Comparison of ENCODE assay signal across 1 cellular context in the genomic region with DNA sequence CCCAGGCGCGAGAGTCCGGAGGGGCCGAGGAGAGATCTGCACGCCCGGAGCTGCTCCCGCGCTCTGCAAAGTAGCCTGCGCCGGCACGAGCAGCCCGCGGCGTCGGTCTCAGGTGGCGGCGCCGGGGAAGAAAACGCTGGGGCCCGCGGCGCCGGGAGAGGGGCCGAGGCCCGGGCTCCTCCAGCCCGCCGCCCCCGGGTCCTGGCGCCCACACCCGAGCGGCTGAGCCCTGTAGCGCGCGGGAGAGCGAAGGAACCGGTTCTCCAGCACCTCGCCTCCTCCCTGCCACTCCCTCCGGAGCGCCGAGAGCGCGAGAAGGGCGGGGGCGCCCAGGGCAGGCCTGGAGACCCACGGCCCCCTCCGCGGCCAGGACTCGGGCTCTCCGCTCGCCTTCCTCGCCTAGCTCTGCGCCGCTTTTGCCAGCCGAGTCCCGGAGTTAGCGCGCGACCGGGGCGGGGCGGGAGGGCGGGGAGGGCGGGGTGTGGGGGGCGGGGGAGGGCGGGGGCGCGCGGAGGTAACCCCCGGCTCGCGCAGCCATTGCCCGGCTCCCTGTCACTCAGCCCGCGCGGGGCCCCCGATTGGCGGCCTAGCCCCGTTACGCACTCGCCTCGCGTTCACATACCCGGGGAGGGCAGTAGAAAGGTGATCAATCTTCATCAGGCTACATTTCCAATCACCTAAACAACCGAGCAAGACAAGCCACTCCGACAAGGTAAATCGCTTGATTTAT.
TF ChIP-seq lines count a peak whose summit lies in the region.

A gene (plus strand): TSS at position 645 of the 730 bp plus-strand sequence. CDS start 2,161 bp downstream, outside the sequence.

TF ChIP-seq in HepG2, 621 proteins besides CTCF, POLR2A, EP300 and RAD21 (continued from another document and continues in another):
- TF ChIP-seq, protein P1, sequence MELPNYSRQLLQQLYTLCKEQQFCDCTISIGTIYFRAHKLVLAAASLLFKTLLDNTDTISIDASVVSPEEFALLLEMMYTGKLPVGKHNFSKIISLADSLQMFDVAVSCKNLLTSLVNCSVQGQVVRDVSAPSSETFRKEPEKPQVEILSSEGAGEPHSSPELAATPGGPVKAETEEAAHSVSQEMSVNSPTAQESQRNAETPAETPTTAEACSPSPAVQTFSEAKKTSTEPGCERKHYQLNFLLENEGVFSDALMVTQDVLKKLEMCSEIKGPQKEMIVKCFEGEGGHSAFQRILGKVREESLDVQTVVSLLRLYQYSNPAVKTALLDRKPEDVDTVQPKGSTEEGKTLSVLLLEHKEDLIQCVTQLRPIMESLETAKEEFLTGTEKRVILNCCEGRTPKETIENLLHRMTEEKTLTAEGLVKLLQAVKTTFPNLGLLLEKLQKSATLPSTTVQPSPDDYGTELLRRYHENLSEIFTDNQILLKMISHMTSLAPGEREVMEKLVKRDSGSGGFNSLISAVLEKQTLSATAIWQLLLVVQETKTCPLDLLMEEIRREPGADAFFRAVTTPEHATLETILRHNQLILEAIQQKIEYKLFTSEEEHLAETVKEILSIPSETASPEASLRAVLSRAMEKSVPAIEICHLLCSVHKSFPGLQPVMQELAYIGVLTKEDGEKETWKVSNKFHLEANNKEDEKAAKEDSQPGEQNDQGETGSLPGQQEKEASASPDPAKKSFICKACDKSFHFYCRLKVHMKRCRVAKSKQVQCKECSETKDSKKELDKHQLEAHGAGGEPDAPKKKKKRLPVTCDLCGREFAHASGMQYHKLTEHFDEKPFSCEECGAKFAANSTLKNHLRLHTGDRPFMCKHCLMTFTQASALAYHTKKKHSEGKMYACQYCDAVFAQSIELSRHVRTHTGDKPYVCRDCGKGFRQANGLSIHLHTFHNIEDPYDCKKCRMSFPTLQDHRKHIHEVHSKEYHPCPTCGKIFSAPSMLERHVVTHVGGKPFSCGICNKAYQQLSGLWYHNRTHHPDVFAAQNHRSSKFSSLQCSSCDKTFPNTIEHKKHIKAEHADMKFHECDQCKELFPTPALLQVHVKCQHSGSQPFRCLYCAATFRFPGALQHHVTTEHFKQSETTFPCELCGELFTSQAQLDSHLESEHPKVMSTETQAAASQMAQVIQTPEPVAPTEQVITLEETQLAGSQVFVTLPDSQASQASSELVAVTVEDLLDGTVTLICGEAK (IDR thresholded peaks at IDR 0.05), result no peak
- TF ChIP-seq, protein P1 (CRISPR knock-in tag; IDR thresholded peaks at IDR 0.05), result peak; percentile 35; the same call in 1 of the 2 replicates
- TF ChIP-seq, protein P2, sequence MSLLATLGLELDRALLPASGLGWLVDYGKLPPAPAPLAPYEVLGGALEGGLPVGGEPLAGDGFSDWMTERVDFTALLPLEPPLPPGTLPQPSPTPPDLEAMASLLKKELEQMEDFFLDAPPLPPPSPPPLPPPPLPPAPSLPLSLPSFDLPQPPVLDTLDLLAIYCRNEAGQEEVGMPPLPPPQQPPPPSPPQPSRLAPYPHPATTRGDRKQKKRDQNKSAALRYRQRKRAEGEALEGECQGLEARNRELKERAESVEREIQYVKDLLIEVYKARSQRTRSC (CRISPR knock-in tag; IDR thresholded peaks at IDR 0.05; ENCODE audit: low read depth), result no peak
- TF ChIP-seq TEAD3 (CRISPR knock-in tag; optimal IDR thresholded peaks at IDR 0.05; ENCODE audit: borderline replicate concordance) (peak; percentile 77), BRCA1 (CRISPR knock-in tag; IDR thresholded peaks at IDR 0.05) (0 out of 2 replicates have a peak, but pooled peaks have one; percentile 88), CBFB (CRISPR knock-in tag; IDR thresholded peaks at IDR 0.05) (no peak; the same call in 1 of the 2 replicates), MAZ (IDR thresholded peaks at IDR 0.05; ENCODE audit: borderline replicate concordance, low read depth, low read length) (peak; percentile 73), MAZ (CRISPR knock-in tag; IDR thresholded peaks at IDR 0.05; ENCODE audit: low read depth) (peak; percentile 96), SRY (CRISPR knock-in tag; IDR thresholded peaks at IDR 0.05) (peak; percentile 11; the same call in 1 of the 2 replicates), ZNF432 (CRISPR knock-in tag; IDR thresholded peaks at IDR 0.05; ENCODE audit: borderline replicate concordance) (no peak), ZNF501 (CRISPR knock-in tag; IDR thresholded peaks at IDR 0.05) (no peak), SNRNP70 (IDR thresholded peaks at IDR 0.05; ENCODE audit: low read depth, low read length) (0 out of 2 replicates have a peak, but pooled peaks have one; percentile 55), CREM (IDR thresholded peaks at IDR 0.05) (peak; percentile 73), CREM (CRISPR knock-in tag; IDR thresholded peaks at IDR 0.05) (no peak), ZNF101 (CRISPR knock-in tag; IDR thresholded peaks at IDR 0.05; ENCODE audit: borderline replicate concordance, low read depth) (no peak), RARA (CRISPR knock-in tag; IDR thresholded peaks at IDR 0.05) (no peak), ZMYM3 (CRISPR knock-in tag; IDR thresholded peaks at IDR 0.05) (no peak; the same call in 1 of the 2 replicates), SALL2 (CRISPR knock-in tag; IDR thresholded peaks at IDR 0.05) (0 out of 2 replicates have a peak, but pooled peaks have one; percentile 23)
- TF ChIP-seq, protein P3, sequence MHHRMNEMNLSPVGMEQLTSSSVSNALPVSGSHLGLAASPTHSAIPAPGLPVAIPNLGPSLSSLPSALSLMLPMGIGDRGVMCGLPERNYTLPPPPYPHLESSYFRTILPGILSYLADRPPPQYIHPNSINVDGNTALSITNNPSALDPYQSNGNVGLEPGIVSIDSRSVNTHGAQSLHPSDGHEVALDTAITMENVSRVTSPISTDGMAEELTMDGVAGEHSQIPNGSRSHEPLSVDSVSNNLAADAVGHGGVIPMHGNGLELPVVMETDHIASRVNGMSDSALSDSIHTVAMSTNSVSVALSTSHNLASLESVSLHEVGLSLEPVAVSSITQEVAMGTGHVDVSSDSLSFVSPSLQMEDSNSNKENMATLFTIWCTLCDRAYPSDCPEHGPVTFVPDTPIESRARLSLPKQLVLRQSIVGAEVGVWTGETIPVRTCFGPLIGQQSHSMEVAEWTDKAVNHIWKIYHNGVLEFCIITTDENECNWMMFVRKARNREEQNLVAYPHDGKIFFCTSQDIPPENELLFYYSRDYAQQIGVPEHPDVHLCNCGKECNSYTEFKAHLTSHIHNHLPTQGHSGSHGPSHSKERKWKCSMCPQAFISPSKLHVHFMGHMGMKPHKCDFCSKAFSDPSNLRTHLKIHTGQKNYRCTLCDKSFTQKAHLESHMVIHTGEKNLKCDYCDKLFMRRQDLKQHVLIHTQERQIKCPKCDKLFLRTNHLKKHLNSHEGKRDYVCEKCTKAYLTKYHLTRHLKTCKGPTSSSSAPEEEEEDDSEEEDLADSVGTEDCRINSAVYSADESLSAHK (CRISPR knock-in tag; IDR thresholded peaks at IDR 0.05; ENCODE audit: borderline replicate concordance), result no peak
- TF ChIP-seq, protein P4, sequence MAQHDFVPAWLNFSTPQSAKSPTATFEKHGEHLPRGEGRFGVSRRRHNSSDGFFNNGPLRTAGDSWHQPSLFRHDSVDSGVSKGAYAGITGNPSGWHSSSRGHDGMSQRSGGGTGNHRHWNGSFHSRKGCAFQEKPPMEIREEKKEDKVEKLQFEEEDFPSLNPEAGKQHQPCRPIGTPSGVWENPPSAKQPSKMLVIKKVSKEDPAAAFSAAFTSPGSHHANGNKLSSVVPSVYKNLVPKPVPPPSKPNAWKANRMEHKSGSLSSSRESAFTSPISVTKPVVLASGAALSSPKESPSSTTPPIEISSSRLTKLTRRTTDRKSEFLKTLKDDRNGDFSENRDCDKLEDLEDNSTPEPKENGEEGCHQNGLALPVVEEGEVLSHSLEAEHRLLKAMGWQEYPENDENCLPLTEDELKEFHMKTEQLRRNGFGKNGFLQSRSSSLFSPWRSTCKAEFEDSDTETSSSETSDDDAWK (CRISPR knock-in tag; IDR thresholded peaks at IDR 0.05), result no peak
- TF ChIP-seq, protein P5, sequence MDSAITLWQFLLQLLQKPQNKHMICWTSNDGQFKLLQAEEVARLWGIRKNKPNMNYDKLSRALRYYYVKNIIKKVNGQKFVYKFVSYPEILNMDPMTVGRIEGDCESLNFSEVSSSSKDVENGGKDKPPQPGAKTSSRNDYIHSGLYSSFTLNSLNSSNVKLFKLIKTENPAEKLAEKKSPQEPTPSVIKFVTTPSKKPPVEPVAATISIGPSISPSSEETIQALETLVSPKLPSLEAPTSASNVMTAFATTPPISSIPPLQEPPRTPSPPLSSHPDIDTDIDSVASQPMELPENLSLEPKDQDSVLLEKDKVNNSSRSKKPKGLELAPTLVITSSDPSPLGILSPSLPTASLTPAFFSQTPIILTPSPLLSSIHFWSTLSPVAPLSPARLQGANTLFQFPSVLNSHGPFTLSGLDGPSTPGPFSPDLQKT (CRISPR knock-in tag; IDR thresholded peaks at IDR 0.05; ENCODE audit: borderline replicate concordance), result no peak
- TF ChIP-seq, protein P6, sequence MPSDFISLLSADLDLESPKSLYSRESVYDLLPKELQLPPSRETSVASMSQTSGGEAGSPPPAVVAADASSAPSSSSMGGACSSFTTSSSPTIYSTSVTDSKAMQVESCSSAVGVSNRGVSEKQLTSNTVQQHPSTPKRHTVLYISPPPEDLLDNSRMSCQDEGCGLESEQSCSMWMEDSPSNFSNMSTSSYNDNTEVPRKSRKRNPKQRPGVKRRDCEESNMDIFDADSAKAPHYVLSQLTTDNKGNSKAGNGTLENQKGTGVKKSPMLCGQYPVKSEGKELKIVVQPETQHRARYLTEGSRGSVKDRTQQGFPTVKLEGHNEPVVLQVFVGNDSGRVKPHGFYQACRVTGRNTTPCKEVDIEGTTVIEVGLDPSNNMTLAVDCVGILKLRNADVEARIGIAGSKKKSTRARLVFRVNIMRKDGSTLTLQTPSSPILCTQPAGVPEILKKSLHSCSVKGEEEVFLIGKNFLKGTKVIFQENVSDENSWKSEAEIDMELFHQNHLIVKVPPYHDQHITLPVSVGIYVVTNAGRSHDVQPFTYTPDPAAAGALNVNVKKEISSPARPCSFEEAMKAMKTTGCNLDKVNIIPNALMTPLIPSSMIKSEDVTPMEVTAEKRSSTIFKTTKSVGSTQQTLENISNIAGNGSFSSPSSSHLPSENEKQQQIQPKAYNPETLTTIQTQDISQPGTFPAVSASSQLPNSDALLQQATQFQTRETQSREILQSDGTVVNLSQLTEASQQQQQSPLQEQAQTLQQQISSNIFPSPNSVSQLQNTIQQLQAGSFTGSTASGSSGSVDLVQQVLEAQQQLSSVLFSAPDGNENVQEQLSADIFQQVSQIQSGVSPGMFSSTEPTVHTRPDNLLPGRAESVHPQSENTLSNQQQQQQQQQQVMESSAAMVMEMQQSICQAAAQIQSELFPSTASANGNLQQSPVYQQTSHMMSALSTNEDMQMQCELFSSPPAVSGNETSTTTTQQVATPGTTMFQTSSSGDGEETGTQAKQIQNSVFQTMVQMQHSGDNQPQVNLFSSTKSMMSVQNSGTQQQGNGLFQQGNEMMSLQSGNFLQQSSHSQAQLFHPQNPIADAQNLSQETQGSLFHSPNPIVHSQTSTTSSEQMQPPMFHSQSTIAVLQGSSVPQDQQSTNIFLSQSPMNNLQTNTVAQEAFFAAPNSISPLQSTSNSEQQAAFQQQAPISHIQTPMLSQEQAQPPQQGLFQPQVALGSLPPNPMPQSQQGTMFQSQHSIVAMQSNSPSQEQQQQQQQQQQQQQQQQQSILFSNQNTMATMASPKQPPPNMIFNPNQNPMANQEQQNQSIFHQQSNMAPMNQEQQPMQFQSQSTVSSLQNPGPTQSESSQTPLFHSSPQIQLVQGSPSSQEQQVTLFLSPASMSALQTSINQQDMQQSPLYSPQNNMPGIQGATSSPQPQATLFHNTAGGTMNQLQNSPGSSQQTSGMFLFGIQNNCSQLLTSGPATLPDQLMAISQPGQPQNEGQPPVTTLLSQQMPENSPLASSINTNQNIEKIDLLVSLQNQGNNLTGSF (CRISPR knock-in tag; IDR thresholded peaks at IDR 0.05), result peak; percentile 72; the same call in 1 of the 2 replicates
- TF ChIP-seq, protein P7, sequence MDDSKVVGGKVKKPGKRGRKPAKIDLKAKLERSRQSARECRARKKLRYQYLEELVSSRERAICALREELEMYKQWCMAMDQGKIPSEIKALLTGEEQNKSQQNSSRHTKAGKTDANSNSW (CRISPR knock-in tag; IDR thresholded peaks at IDR 0.05; ENCODE audit: borderline replicate concordance), result 0 out of 2 replicates have a peak, but pooled peaks have one; percentile 28
